1 cellular context compared by ENCODE assay signal in the genomic region with DNA sequence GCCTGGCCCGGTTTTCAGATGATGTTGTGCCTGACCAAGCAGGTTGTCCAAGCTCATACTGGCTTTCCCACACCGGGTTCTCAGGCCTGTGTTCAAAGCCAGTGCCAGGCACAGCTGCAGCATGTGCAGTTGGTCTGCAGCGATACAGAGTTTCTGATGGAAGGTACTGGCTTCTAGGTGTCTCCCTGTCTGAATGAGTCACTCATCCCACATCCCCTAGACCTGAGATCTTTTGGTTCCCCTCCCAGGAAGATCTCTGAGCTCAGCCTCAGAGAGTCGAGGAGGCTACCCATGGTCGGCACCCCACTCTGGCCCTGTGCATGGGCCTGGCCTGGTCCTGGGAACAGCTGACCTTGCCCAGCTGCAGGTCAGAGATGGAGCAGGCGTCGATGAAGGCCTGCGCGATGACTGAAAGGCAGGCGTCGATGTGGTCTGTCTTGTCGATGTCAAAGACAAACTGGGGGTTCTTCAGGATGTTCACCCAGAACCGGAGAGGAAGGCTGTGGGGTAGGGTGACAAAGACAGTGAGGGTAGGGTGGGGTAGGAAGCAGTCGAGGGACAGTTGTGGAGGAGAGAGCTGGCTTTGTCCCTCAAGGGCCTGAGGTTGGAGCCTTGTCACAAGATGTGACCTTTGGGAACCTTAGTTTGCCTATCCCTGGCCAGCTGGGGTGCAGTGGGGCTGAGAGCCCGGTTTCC.
TF ChIP-seq lines count a peak whose summit lies in the region.

No MANE protein-coding gene starts in this region.

TF ChIP-seq in GM23338, 12 proteins besides CTCF, POLR2A, EP300 and RAD21 (continued from another document):
- TF ChIP-seq, protein P1, sequence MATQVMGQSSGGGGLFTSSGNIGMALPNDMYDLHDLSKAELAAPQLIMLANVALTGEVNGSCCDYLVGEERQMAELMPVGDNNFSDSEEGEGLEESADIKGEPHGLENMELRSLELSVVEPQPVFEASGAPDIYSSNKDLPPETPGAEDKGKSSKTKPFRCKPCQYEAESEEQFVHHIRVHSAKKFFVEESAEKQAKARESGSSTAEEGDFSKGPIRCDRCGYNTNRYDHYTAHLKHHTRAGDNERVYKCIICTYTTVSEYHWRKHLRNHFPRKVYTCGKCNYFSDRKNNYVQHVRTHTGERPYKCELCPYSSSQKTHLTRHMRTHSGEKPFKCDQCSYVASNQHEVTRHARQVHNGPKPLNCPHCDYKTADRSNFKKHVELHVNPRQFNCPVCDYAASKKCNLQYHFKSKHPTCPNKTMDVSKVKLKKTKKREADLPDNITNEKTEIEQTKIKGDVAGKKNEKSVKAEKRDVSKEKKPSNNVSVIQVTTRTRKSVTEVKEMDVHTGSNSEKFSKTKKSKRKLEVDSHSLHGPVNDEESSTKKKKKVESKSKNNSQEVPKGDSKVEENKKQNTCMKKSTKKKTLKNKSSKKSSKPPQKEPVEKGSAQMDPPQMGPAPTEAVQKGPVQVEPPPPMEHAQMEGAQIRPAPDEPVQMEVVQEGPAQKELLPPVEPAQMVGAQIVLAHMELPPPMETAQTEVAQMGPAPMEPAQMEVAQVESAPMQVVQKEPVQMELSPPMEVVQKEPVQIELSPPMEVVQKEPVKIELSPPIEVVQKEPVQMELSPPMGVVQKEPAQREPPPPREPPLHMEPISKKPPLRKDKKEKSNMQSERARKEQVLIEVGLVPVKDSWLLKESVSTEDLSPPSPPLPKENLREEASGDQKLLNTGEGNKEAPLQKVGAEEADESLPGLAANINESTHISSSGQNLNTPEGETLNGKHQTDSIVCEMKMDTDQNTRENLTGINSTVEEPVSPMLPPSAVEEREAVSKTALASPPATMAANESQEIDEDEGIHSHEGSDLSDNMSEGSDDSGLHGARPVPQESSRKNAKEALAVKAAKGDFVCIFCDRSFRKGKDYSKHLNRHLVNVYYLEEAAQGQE (IDR thresholded peaks at IDR 0.05; ENCODE audit: unreplicated experiment): no peak
- no peak for TF ChIP-seq EZH2 (IDR thresholded peaks at IDR 0.05; ENCODE audit: low read depth, unreplicated experiment)
- TF ChIP-seq JUNB (IDR thresholded peaks at IDR 0.05; ENCODE audit: unreplicated experiment): no peak
